ENCODE assay signal across 20 cellular contexts in genomic region chr14:32319368-32320049, GRCh38. TPM values are rescaled to one million over a fixed set of nuclear protein-coding genes. Genes with fewer than 3 reads are reported as not detected.
DNase-seq lines count a peak whose midpoint lies in the region; ATAC-seq, FAIRE-seq and TF ChIP-seq lines count a peak whose summit lies in the region.
"Had no signal": no experiment of that assay in that cellular context is flagged by ENCODE, and none has a peak within 500 bp of the region (broad histone marks: within the 10 kb centered on the region; RNA-seq: fewer than 3 reads in every experiment).

No MANE protein-coding gene starts in this region.

- H3K4me1 ChIP-seq in A673 (ENCODE audit: insufficient read depth, low read length, poor library complexity, severe bottlenecking), result no peaks in the 10 kb centered on the region
- H3K4me1 ChIP-seq: adrenal gland, suprapubic skin had no signal

- FAIRE-seq in D721Med (lab: Jason Lieb, UNC), result no peak
- FAIRE-seq in GM12892 (lab: Jason Lieb, UNC), result no peak

- no peaks in the 10 kb centered on the region for H3K36me3 ChIP-seq in A673 (ENCODE audit: insufficient read depth, low read length, poor library complexity, severe bottlenecking)
- H3K36me3 ChIP-seq: adrenal gland, suprapubic skin had no signal

- H3K4me3 Mint-ChIP-seq in activated T-helper 17 cell treated with anti-CD3 and anti-CD28 coated beads, Interleukin-2, amount 50 U/mL, for 72 hours, result no peak overlapping the region
- H3K4me3 Mint-ChIP-seq: central memory CD8-positive, alpha-beta T cell; naive B cell; T-helper 2 cell treated with Interferon-gamma antibody and Interleukin-4, amounts not matched to agents 5 μg/mL and 100 μg/mL, for 36 hours had no signal

- no peak overlapping the region for H3K27ac ChIP-seq in A673 (ENCODE audit: low read depth, low read length, poor library complexity, severe bottlenecking)
- H3K27ac ChIP-seq: adrenal gland, suprapubic skin had no signal

- DNase-seq in A172 (ENCODE audit: low spot score), result peak; percentile 28
- DNase-seq in HPDE6-E6E7 (ENCODE audit: extremely low spot score), result peak; percentile 20
- peak; percentile 9 to 35 for DNase-seq in foreskin fibroblast
- no peak for DNase-seq in D721Med (ENCODE audit: insufficient read length, low spot score)
- no peak for DNase-seq in A673 (ENCODE audit: low spot score)
- no peak for DNase-seq in GM12892 (ENCODE audit: insufficient read length)
- DNase-seq: adrenal gland; foreskin melanocyte; GF-D8; KG1; naive B cell; SHP77 treated with DMSO at 0.1 percent for 48 hours; stimulated activated CD4-positive, alpha-beta T cell treated with anti-CD3 and anti-CD28 coated beads, Interleukin-4, amount 100 ng/mL, for 1 hour; stimulated activated CD8-positive, alpha-beta memory T cell treated with anti-CD3 and anti-CD28 coated beads, Interleukin-4, amount 100 ng/mL, for 48 hours had no signal

- TF ChIP-seq CTCF in foreskin fibroblast (IDR thresholded peaks at IDR 0.05; ENCODE audit: low read depth, low read length), result no peak
- no peak for TF ChIP-seq CTCF in D721Med (IDR thresholded peaks at IDR 0.05; ENCODE audit: insufficient read depth, missing control alignments)
- TF ChIP-seq CTCF in A673 (conservative IDR thresholded peaks at IDR 0.05; ENCODE audit: low read depth, low read length), result no peak

- no peaks in the 10 kb centered on the region for H3K9me3 ChIP-seq in A673 (ENCODE audit: low read depth, low read length, poor library complexity, severe bottlenecking)
- H3K9me3 ChIP-seq: adrenal gland, suprapubic skin had no signal

- H3K27me3 Mint-ChIP-seq in activated T-helper 17 cell treated with anti-CD3 and anti-CD28 coated beads, Interleukin-2, amount 50 U/mL, for 72 hours, result peaks cover 4% of the 10 kb centered on the region

- no peaks in the 10 kb centered on the region for H3K36me3 Mint-ChIP-seq in activated T-helper 17 cell treated with anti-CD3 and anti-CD28 coated beads, Interleukin-2, amount 50 U/mL, for 72 hours (ENCODE audit: low read depth)
- H3K36me3 Mint-ChIP-seq: naive B cell had no signal

- POLR2A ChIA-PET in A673 (lab: Charles Lee; ENCODE audit: low non-redundant PET), result interaction anchor here (1.1 kb wide), 1 partner anchor 285 kb away, joined by 4 read pairs; no protein-coding TSS in a partner anchor

- no peaks in the 10 kb centered on the region for H3K27me3 ChIP-seq in A673 (replicated peaks; ENCODE audit: insufficient read depth, low read depth, low read length, poor library complexity)
- H3K27me3 ChIP-seq: adrenal gland, suprapubic skin had no signal

- no peaks in the 10 kb centered on the region for H3K4me1 Mint-ChIP-seq in activated T-helper 17 cell treated with anti-CD3 and anti-CD28 coated beads, Interleukin-2, amount 50 U/mL, for 72 hours
- H3K4me1 Mint-ChIP-seq: central memory CD8-positive, alpha-beta T cell; naive B cell had no signal

- TF ChIP-seq POLR2A in GM12892 (IDR thresholded peaks at IDR 0.05; ENCODE audit: low read depth, low read length), result no peak

- CTCF ChIA-PET in A673 (lab: Charles Lee), result no interaction called here

- intact Hi-C loops in A673 (cut with micrococcal nuclease; ENCODE audit: unreplicated experiment), result no loop called here

- BruUV-seq in A673 (replicated peaks; lab: Mats Ljungman, UMichigan), result no TSS peak

- no peaks in the 10 kb centered on the region for H3K9me3 Mint-ChIP-seq in activated T-helper 17 cell treated with anti-CD3 and anti-CD28 coated beads, Interleukin-2, amount 50 U/mL, for 72 hours
- H3K9me3 Mint-ChIP-seq: central memory CD8-positive, alpha-beta T cell; T-helper 2 cell treated with Interferon-gamma antibody and Interleukin-4, amounts not matched to agents 5 μg/mL and 100 μg/mL, for 36 hours had no signal

- no peak overlapping the region for H3K27ac Mint-ChIP-seq in activated T-helper 17 cell treated with anti-CD3 and anti-CD28 coated beads, Interleukin-2, amount 50 U/mL, for 72 hours
- H3K27ac Mint-ChIP-seq: naive B cell; T-helper 2 cell treated with Interferon-gamma antibody and Interleukin-4, amounts not matched to agents 5 μg/mL and 100 μg/mL, for 36 hours had no signal

- H3K4me3 ChIP-seq in foreskin fibroblast (ENCODE audit: low read depth in 1 of 2, low read length in 2 of 2) (no peak overlapping the region), A673 (ENCODE audit: low read depth, low read length, poor library complexity, severe bottlenecking) (no peak overlapping the region)
- H3K4me3 ChIP-seq: adrenal gland, suprapubic skin had no signal

- peak; percentile 49; the same call in 2 of the 3 replicates for ATAC-seq in SK-N-SH treated with all-trans-retinoic acid at 6 μM for 48 hours
- no peak for ATAC-seq in activated T-helper 17 cell treated with anti-CD3 and anti-CD28 coated beads, Interleukin-2, amount 50 U/mL, for 72 hours (replicated peaks)
- ATAC-seq: activated CD4-positive, CD25-positive, alpha-beta regulatory T cell treated with anti-CD3 and anti-CD28 coated beads, Interleukin-2, amount 50 U/mL, for 24 hours had no signal

TF ChIP-seq in SK-N-SH treated with all-trans-retinoic acid at 6 μM for 48 hours, 23 proteins besides CTCF, POLR2A, EP300 and RAD21 (continues in another document):
- TF ChIP-seq ZNF8 (CRISPR knock-in tag; IDR thresholded peaks at IDR 0.05), result no peak
- no peak for TF ChIP-seq TCF4 (CRISPR knock-in tag; IDR thresholded peaks at IDR 0.05; ENCODE audit: borderline replicate concordance)
- no peak for TF ChIP-seq ZFP30 (CRISPR knock-in tag; IDR thresholded peaks at IDR 0.05)
- TF ChIP-seq CSRNP3 (CRISPR knock-in tag; IDR thresholded peaks at IDR 0.05), result no peak
- no peak for TF ChIP-seq PPARA (CRISPR knock-in tag; IDR thresholded peaks at IDR 0.05; ENCODE audit: borderline replicate concordance)
- no peak for TF ChIP-seq PATZ1 (CRISPR knock-in tag; IDR thresholded peaks at IDR 0.05; ENCODE audit: borderline replicate concordance)
- TF ChIP-seq RARB (CRISPR knock-in tag; IDR thresholded peaks at IDR 0.05), result no peak
- no peak for TF ChIP-seq TSHZ2 (CRISPR knock-in tag; IDR thresholded peaks at IDR 0.05)
- no peak for TF ChIP-seq ISL1 (CRISPR knock-in tag; IDR thresholded peaks at IDR 0.05)

RNA-seq across cellular contexts. Expression of gene AKAP6, which starts 9.6 kb away (rescaled TPM):
- total RNA-seq in A172 (2014; rRNA removed; shearing (Covaris generic)), result 7.1 and 11.3 TPM in 2 replicates
- total RNA-seq in activated T-helper 17 cell treated with anti-CD3 and anti-CD28 coated beads, Interleukin-2, amount 50 U/mL, for 72 hours, result 1 to 10 TPM; 1.1 to 2.1 TPM
- total RNA-seq in A673 (2021), result 0.73 and 1.7 TPM in 2 replicates
- 5.0 TPM for polyA plus RNA-seq in GM12892 (2012; ENCODE audit: missing spikeins)

Comparison
In these comparisons a context has a peak if more than half of its experiments do, and no peak if none do; other contexts are left out.
1. DNase-seq: peak in A172 (single experiment), HPDE6-E6E7 (single experiment) and foreskin fibroblast (2 of 2); none in D721Med (single experiment), A673 (single experiment) and GM12892 (single experiment).